13 cellular contexts compared by ENCODE assay signal in genomic region chr19:47955936-47956335, GRCh38. TPM values are rescaled to one million over a fixed set of nuclear protein-coding genes. Genes with fewer than 3 reads are reported as not detected.
DNase-seq lines count a peak whose midpoint lies in the region; ATAC-seq and TF ChIP-seq lines count a peak whose summit lies in the region.
"Not testable (repeated sequence)": the region's sequence is repeated elsewhere in the genome, so short reads cannot be mapped to it uniquely, and the experiment has no call there.
"Had no signal": no experiment of that assay in that cellular context is flagged by ENCODE, and none has a peak within 500 bp of the region (broad histone marks: within the 10 kb centered on the region; RNA-seq: fewer than 3 reads in every experiment).

No MANE protein-coding gene starts in this region.

- not testable (repeated sequence) for H3K36me3 Mint-ChIP-seq in activated T-cell treated with anti-CD3 and anti-CD28 coated beads, Interleukin-2, amount 50 U/mL, for 4 hours (ENCODE audit: insufficient read depth); glutamatergic neuron (ENCODE audit: unreplicated experiment)

- TF ChIP-seq EP300 in stomach (IDR thresholded peaks at IDR 0.05), result not testable (repeated sequence)

- not testable (repeated sequence) for H3K4me1 ChIP-seq in Peyer's patch, left lung, stomach

- TF ChIP-seq CTCF in Peyer's patch (IDR thresholded peaks at IDR 0.05); glutamatergic neuron (IDR thresholded peaks at IDR 0.05; ENCODE audit: partially characterized antibody, unreplicated experiment); left lung (IDR thresholded peaks at IDR 0.05); stomach (IDR thresholded peaks at IDR 0.05): not testable (repeated sequence)

- not testable (repeated sequence) for H3K9me3 ChIP-seq in Peyer's patch, left lung, stomach

- not testable (repeated sequence) for H3K4me3 ChIP-seq in Peyer's patch, left lung, stomach

- not testable (repeated sequence) for ATAC-seq in activated T-cell treated with anti-CD3 and anti-CD28 coated beads, Interleukin-2, amount 50 U/mL, for 4 hours; left lung

- H3K9me3 Mint-ChIP-seq in activated T-cell treated with anti-CD3 and anti-CD28 coated beads, Interleukin-2, amount 50 U/mL, for 4 hours; glutamatergic neuron (ENCODE audit: unreplicated experiment): not testable (repeated sequence)

- not testable (repeated sequence) for H3K27ac ChIP-seq in Peyer's patch, left lung, stomach

- not testable (repeated sequence) for H3K4me3 Mint-ChIP-seq in activated T-cell treated with anti-CD3 and anti-CD28 coated beads, Interleukin-2, amount 50 U/mL, for 4 hours; glutamatergic neuron (ENCODE audit: unreplicated experiment)

- H3K27ac Mint-ChIP-seq in glutamatergic neuron (ENCODE audit: unreplicated experiment), result not testable (repeated sequence)

- intact Hi-C loops in left lung (cut with DNase I); posterior vena cava (cut with DNase I); stomach (cut with DNase I; ENCODE audit: low total_unique reads): not testable (repeated sequence)

- H3K27me3 ChIP-seq in Peyer's patch, result not testable (repeated sequence)
- peaks cover 0 to 14% of the 10 kb centered on the region in 2 donors for H3K27me3 ChIP-seq in left lung
- H3K27me3 ChIP-seq in stomach, result peaks cover 0 to 11% (median 0%) of the 10 kb centered on the region in 3 donors

- not testable (repeated sequence) for H3K4me1 Mint-ChIP-seq in activated T-cell treated with anti-CD3 and anti-CD28 coated beads, Interleukin-2, amount 50 U/mL, for 4 hours (ENCODE audit: low read depth); glutamatergic neuron (ENCODE audit: low read depth, unreplicated experiment)

- H3K27me3 Mint-ChIP-seq in activated T-cell treated with anti-CD3 and anti-CD28 coated beads, Interleukin-2, amount 50 U/mL, for 4 hours (ENCODE audit: low read depth); glutamatergic neuron (ENCODE audit: unreplicated experiment): not testable (repeated sequence)

- not testable (repeated sequence) for H3K36me3 ChIP-seq in Peyer's patch, left lung, stomach

- 81 to 94% (median 90%) methylated on average over 7 to 10 of the region's 11 CpGs for WGBS in stomach, 5 donors

- peak in 2 of 3 donors; percentile 25 to 61 for DNase-seq in Peyer's patch
- DNase-seq in activated CD4-positive, CD25-positive, alpha-beta regulatory T cell treated with anti-CD3 and anti-CD28 coated beads, Interleukin-2, amount 50 U/mL, for 72 hours, result peak; percentile 42
- peak; percentile 7 for DNase-seq in activated T-cell treated with anti-CD3 and anti-CD28 coated beads, Interleukin-2, amount 50 U/mL, for 4 hours
- DNase-seq in glutamatergic neuron, result peak; percentile 21
- peak; percentile 39 to 86 for DNase-seq in left lung
- DNase-seq in posterior vena cava (ENCODE audit: low spot score), result peak; percentile 83
- DNase-seq in stomach, result peak; percentile 43

- not testable (repeated sequence) for TF ChIP-seq POLR2A in Peyer's patch (IDR thresholded peaks at IDR 0.05); stomach (IDR thresholded peaks at IDR 0.05)

RNA-seq across cellular contexts. Expression of gene BSPH1, which starts 36.0 kb away (rescaled TPM):
- total RNA-seq in Peyer's patch (not detected), glutamatergic neuron (ENCODE audit: unreplicated experiment) (not detected), left lung (not detected), posterior vena cava (not detected), stomach (not detected)
- not detected for total RNA-seq in activated T-cell treated with anti-CD3 and anti-CD28 coated beads, Interleukin-2, amount 50 U/mL, for 4 hours
- not detected for polyA plus RNA-seq in stomach
- total RNA-seq: CD4-positive, CD25-positive, alpha-beta regulatory T cell; CD8-positive, alpha-beta memory T cell; Daoy; GM23248; H4; HT-29 had no signal
- polyA plus RNA-seq: CD4-positive, CD25-positive, alpha-beta regulatory T cell; CD8-positive, alpha-beta memory T cell; GM23248 had no signal

RNA-seq across cellular contexts. Expression of gene ELSPBP1, which starts 38.5 kb away (rescaled TPM):
- total RNA-seq in Peyer's patch, result not detected
- total RNA-seq in activated T-cell treated with anti-CD3 and anti-CD28 coated beads, Interleukin-2, amount 50 U/mL, for 4 hours, result not detected
- not detected for total RNA-seq in glutamatergic neuron (ENCODE audit: unreplicated experiment)
- not detected for total RNA-seq in left lung
- total RNA-seq in posterior vena cava, result not detected
- total RNA-seq in stomach, result not detected
- not detected for polyA plus RNA-seq in stomach
- total RNA-seq: CD4-positive, CD25-positive, alpha-beta regulatory T cell; CD8-positive, alpha-beta memory T cell; Daoy; GM23248; HT-29 had no signal
- polyA plus RNA-seq: CD4-positive, CD25-positive, alpha-beta regulatory T cell; CD8-positive, alpha-beta memory T cell; GM23248 had no signal

Comparison
In these comparisons a context has a peak if more than half of its experiments do, and no peak if none do; other contexts are left out.
1. DNase-seq: peak in every context shown above with its lines; median percentile 83 in posterior vena cava; 62 in left lung; 43 in Peyer's patch; 43 in stomach; 42 in activated CD4-positive, CD25-positive, alpha-beta regulatory T cell treated with anti-CD3 and anti-CD28 coated beads, Interleukin-2, amount 50 U/mL, for 72 hours; 21 in glutamatergic neuron; 7 in activated T-cell treated with anti-CD3 and anti-CD28 coated beads, Interleukin-2, amount 50 U/mL, for 4 hours.